ENCODE assay signal across 1 cellular context in the genomic region with DNA sequence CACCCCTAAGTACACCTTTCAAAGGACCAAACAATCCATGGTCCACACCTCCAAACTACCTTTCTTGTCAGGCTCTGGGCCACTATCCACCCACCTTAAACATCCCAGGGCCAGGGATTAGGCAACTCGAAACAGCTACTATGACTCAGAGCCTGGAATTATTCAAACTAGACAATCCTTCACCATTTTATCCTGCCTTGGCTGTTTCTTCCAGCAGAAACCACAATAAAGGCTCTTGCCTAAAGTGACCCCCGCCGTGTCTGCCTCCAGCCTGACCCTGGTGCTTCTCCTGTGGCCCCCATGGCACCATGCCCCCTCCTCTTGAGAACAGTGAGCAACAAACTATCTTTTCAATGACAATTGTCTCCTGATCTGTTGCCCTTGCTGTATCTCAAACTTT.
TF ChIP-seq lines count a peak whose summit lies in the region.

No MANE protein-coding gene starts in this region.

TF ChIP-seq in IMR-90, 13 proteins besides CTCF, POLR2A, EP300 and RAD21:
- TF ChIP-seq CEBPB (IDR thresholded peaks at IDR 0.05; ENCODE audit: low read depth, low read length) (peak; percentile 64), SMC3 (IDR thresholded peaks at IDR 0.05; ENCODE audit: low read depth, low read length) (no peak)
TF ChIP-seq in IMR-90: peak in this region for 1.
